14 cellular contexts compared by ENCODE assay signal in the genomic region with DNA sequence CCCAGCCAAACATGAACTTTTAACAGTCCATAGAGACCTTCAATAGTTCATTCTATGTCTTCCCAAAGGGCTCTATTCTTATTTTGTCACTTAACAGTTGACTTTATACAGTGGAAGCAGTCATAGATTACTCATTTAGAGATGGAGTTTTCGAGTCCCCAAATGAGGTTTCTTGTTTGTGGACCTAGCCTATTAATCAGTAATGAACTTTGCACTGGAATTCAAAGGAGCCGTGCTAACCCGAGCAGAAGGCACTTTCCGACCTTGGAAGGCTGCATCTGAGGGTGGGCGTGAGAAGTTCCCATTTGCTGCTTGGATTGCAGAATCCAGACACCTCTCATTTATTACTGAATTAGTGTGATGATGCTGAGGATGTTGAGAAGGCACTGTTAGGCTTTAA. TPM values are rescaled to one million over a fixed set of nuclear protein-coding genes. Genes with fewer than 3 reads are reported as not detected.
DNase-seq lines count a peak whose midpoint lies in the region; ATAC-seq, FAIRE-seq and TF ChIP-seq lines count a peak whose summit lies in the region.
"Had no signal": no experiment of that assay in that cellular context is flagged by ENCODE, and none has a peak within 500 bp of the region (broad histone marks: within the 10 kb centered on the region; RNA-seq: fewer than 3 reads in every experiment).

No MANE protein-coding gene starts in this region.

- H3K27me3 Mint-ChIP-seq in stimulated activated naive CD8-positive, alpha-beta T cell treated with anti-CD3 and anti-CD28 coated beads, Interleukin-15, amount 100 ng/mL, for 72 hours: no peaks in the 10 kb centered on the region
- H3K27me3 Mint-ChIP-seq in astrocyte (ENCODE audit: low read depth, unreplicated experiment): no peaks in the 10 kb centered on the region
- no peaks in the 10 kb centered on the region for H3K27me3 Mint-ChIP-seq in osteocyte (ENCODE audit: unreplicated experiment)
- H3K27me3 Mint-ChIP-seq: CD4-positive, CD25-positive, alpha-beta regulatory T cell had no signal

- H3K4me2 ChIP-seq in astrocyte (ENCODE audit: low read length) (no peak overlapping the region), PC-3 (ENCODE audit: low read length) (no peak overlapping the region)

- H3K27me3 ChIP-seq in astrocyte (ENCODE audit: insufficient read depth, low read length) (no peaks in the 10 kb centered on the region), PC-3 (ENCODE audit: low read length) (no peaks in the 10 kb centered on the region), tibial artery (no peaks in the 10 kb centered on the region)

- H3K4me3 ChIP-seq in astrocyte (ENCODE audit: insufficient read depth, low read depth, low read length): no peak overlapping the region
- no peak overlapping the region for H3K4me3 ChIP-seq in PC-3 (ENCODE audit: low read length)
- no peak overlapping the region for H3K4me3 ChIP-seq in tibial artery

- H4K20me1 ChIP-seq in astrocyte (ENCODE audit: insufficient read depth, low read length) (peaks cover 27% of the 10 kb centered on the region), PC-3 (ENCODE audit: low read length) (no peaks in the 10 kb centered on the region)

- H3K9me3 ChIP-seq in astrocyte (ENCODE audit: insufficient read depth, low read depth, low read length): no peaks in the 10 kb centered on the region
- no peaks in the 10 kb centered on the region for H3K9me3 ChIP-seq in PC-3 (ENCODE audit: low read length)
- no peaks in the 10 kb centered on the region for H3K9me3 ChIP-seq in tibial artery

- DNase-seq in stimulated activated naive CD8-positive, alpha-beta T cell treated with anti-CD3 and anti-CD28 coated beads, Interleukin-15, Interleukin-2, amounts not matched to agents 100 U/mL and 50 U/mL, for 24 hours: no peak
- DNase-seq in stimulated activated naive CD8-positive, alpha-beta T cell treated with anti-CD3 and anti-CD28 coated beads, Interleukin-15, amount 100 ng/mL, for 72 hours: no peak
- DNase-seq in astrocyte (ENCODE audit: low read depth) (no peak), osteocyte (ENCODE audit: extremely low spot score, unreplicated experiment) (peak; percentile 7), PC-3 (no peak), tibial artery (no peak)
- DNase-seq: ACHN; CD4-positive, CD25-positive, alpha-beta regulatory T cell; NCI-H1417 treated with DMSO at 0.1 percent for 48 hours; NCI-H510A had no signal

- BruUV-seq in PC-3 (replicated peaks; lab: Mats Ljungman, UMichigan): no TSS peak

- H3K9ac ChIP-seq in astrocyte (ENCODE audit: low read length) (no peak overlapping the region), PC-3 (ENCODE audit: low read length) (no peak overlapping the region)

- TF ChIP-seq CTCF in astrocyte (IDR thresholded peaks at IDR 0.05; ENCODE audit: insufficient read depth, low read depth, low read length) (no peak), osteocyte (IDR thresholded peaks at IDR 0.05) (no peak), PC-3 (conservative IDR thresholded peaks at IDR 0.05; ENCODE audit: low read depth, low read length) (no peak), tibial artery (IDR thresholded peaks at IDR 0.05) (no peak)

- H3K36me3 Mint-ChIP-seq in astrocyte (ENCODE audit: low read depth, unreplicated experiment) (peaks cover 9% of the 10 kb centered on the region), osteocyte (ENCODE audit: unreplicated experiment) (peaks cover 15% of the 10 kb centered on the region)

- H3K9me2 ChIP-seq in PC-3 (replicated peaks; ENCODE audit: low read length): no peaks in the 10 kb centered on the region

- no peaks in the 10 kb centered on the region for H3K9me3 Mint-ChIP-seq in stimulated activated naive CD8-positive, alpha-beta T cell treated with anti-CD3 and anti-CD28 coated beads, Interleukin-15, amount 100 ng/mL, for 72 hours
- H3K9me3 Mint-ChIP-seq in astrocyte (ENCODE audit: unreplicated experiment) (no peaks in the 10 kb centered on the region), osteocyte (ENCODE audit: unreplicated experiment) (no peaks in the 10 kb centered on the region)
- H3K9me3 Mint-ChIP-seq: CD4-positive, CD25-positive, alpha-beta regulatory T cell had no signal

- H3K27ac ChIP-seq in astrocyte (ENCODE audit: low read depth, low read length) (no peak overlapping the region), PC-3 (ENCODE audit: low read length) (no peak overlapping the region), tibial artery (no peak overlapping the region)
- H3K27ac ChIP-seq: RWPE1 had no signal

- peaks cover 3% of the 10 kb centered on the region for H3K36me3 ChIP-seq in astrocyte (ENCODE audit: insufficient read depth, low read length)
- no peaks in the 10 kb centered on the region; the same call in 1 of the 2 replicates for H3K36me3 ChIP-seq in PC-3 (ENCODE audit: low read depth, low read length)
- H3K36me3 ChIP-seq in tibial artery: peaks cover 0 to 11% (median 0%) of the 10 kb centered on the region in 3 donors

- H3K27ac Mint-ChIP-seq in stimulated activated naive CD8-positive, alpha-beta T cell treated with anti-CD3 and anti-CD28 coated beads, Interleukin-15, amount 100 ng/mL, for 72 hours: no peak overlapping the region
- H3K27ac Mint-ChIP-seq in astrocyte (ENCODE audit: unreplicated experiment): no peak overlapping the region
- H3K27ac Mint-ChIP-seq in osteocyte (ENCODE audit: unreplicated experiment): no peak overlapping the region
- H3K27ac Mint-ChIP-seq: CD4-positive, CD25-positive, alpha-beta regulatory T cell had no signal

- peaks cover 21% of the 10 kb centered on the region for H3K4me1 Mint-ChIP-seq in stimulated activated naive CD8-positive, alpha-beta T cell treated with anti-CD3 and anti-CD28 coated beads, Interleukin-15, amount 100 ng/mL, for 72 hours
- H3K4me1 Mint-ChIP-seq in astrocyte (ENCODE audit: low read depth, unreplicated experiment) (peaks cover 9% of the 10 kb centered on the region), osteocyte (ENCODE audit: unreplicated experiment) (no peaks in the 10 kb centered on the region)
- H3K4me1 Mint-ChIP-seq: CD4-positive, CD25-positive, alpha-beta regulatory T cell had no signal

- POLR2A ChIA-PET in PC-3 (lab: Charles Lee; ENCODE audit: unreplicated experiment): no interaction called here

- no peaks in the 10 kb centered on the region for H3F3A ChIP-seq in PC-3 (ENCODE audit: low read length, unreplicated experiment)

- no peak overlapping the region for H2AFZ ChIP-seq in astrocyte (ENCODE audit: low read depth, low read length)
- no peak overlapping the region for H2AFZ ChIP-seq in PC-3 (ENCODE audit: low read length)

- peak; percentile 35 for ATAC-seq in stimulated activated naive CD8-positive, alpha-beta T cell treated with anti-CD3 and anti-CD28 coated beads, Interleukin-15, Interleukin-2, amounts not matched to agents 100 U/mL and 50 U/mL, for 24 hours
- no peak for ATAC-seq in stimulated activated naive CD8-positive, alpha-beta T cell treated with anti-CD3 and anti-CD28 coated beads, Interleukin-15, amount 100 ng/mL, for 72 hours
- ATAC-seq in GM21576 (IDR thresholded peaks at IDR 0.05; ENCODE audit: unreplicated experiment) (no peak), PC-3 (no peak)

- no peak overlapping the region for H3K4me3 Mint-ChIP-seq in stimulated activated naive CD8-positive, alpha-beta T cell treated with anti-CD3 and anti-CD28 coated beads, Interleukin-15, amount 100 ng/mL, for 72 hours
- H3K4me3 Mint-ChIP-seq in astrocyte (ENCODE audit: unreplicated experiment) (peak overlapping the region; percentile 54), osteocyte (ENCODE audit: unreplicated experiment) (no peak overlapping the region)
- H3K4me3 Mint-ChIP-seq: CD4-positive, CD25-positive, alpha-beta regulatory T cell had no signal

- H3K4me1 ChIP-seq in astrocyte (ENCODE audit: insufficient read depth, low read length): peaks cover 4% of the 10 kb centered on the region
- H3K4me1 ChIP-seq in PC-3 (ENCODE audit: insufficient read depth, low read length): no peaks in the 10 kb centered on the region
- H3K4me1 ChIP-seq in tibial artery: peaks cover 0 to 20% (median 10%) of the 10 kb centered on the region in 4 donors

- H3K79me2 ChIP-seq in astrocyte (ENCODE audit: insufficient read depth, low read length) (no peaks in the 10 kb centered on the region), PC-3 (ENCODE audit: low read length) (no peaks in the 10 kb centered on the region)

- FAIRE-seq in astrocyte (lab: Jason Lieb, UNC): no peak
- FAIRE-seq: H54 had no signal

- CTCF ChIA-PET in PC-3 (lab: Charles Lee): no interaction called here

- intact Hi-C loops in PC-3 (cut with micrococcal nuclease) (no loop called here), tibial artery (cut with DNase I; ENCODE audit: low total_unique reads) (no loop called here)

RNA-seq across cellular contexts. Expression of a gene that starts 46.4 kb away (rescaled TPM):
- total RNA-seq in astrocyte (0.67 and 1.4 TPM in 2 replicates), osteocyte (0.73 and 1.3 TPM in 2 replicates), PC-3 (2014; rRNA removed) (11.1 and 12.3 TPM in 2 replicates)
- total RNA-seq: CD4-positive, CD25-positive, alpha-beta regulatory T cell; LHCN-M2 had no signal

RNA-seq across cellular contexts. Expression of a gene that starts 47.9 kb away (rescaled TPM):
- total RNA-seq in astrocyte (119 and 126 TPM in 2 replicates), osteocyte (100 and 102 TPM in 2 replicates), PC-3 (2014; rRNA removed) (117 and 169 TPM in 2 replicates)
